8 cellular contexts compared by ENCODE assay signal in genomic region chr16:89873822-89874689, GRCh38. TPM values are rescaled to one million over a fixed set of nuclear protein-coding genes. Genes with fewer than 3 reads are reported as not detected.
DNase-seq lines count a peak whose midpoint lies in the region; ATAC-seq and TF ChIP-seq lines count a peak whose summit lies in the region.

No MANE protein-coding gene starts in this region.

- intact Hi-C loops in natural killer cell (cut with micrococcal nuclease) = no loop called here

- H3K36me3 ChIP-seq in RWPE2 (ENCODE audit: low read depth) = peaks cover 32% of the 10 kb centered on the region

- H3K4me3 ChIP-seq in LNCaP clone FGC (ENCODE audit: low read depth, low read length) = peak overlapping the region; percentile 82
- peak overlapping the region; percentile 61 for H3K4me3 ChIP-seq in RWPE2 (ENCODE audit: severe bottlenecking)
- peak overlapping the region; percentile 91 for H3K4me3 ChIP-seq in fibroblast of pulmonary artery (replicated peaks; ENCODE audit: low read depth, low read length)

- ATAC-seq in RWPE2 (ENCODE audit: low read depth) (peak; percentile 69), natural killer cell (peak; percentile 79 to 93 (median 79))
- peak; percentile 91 for ATAC-seq in stimulated activated memory B cell treated with anti-CD40 and anti-IgM and Interleukin-4, amounts not matched to agents 10 μg/mL and 1 μg/mL and 100 μg/mL, for 72 hours

- peaks cover 5% of the 10 kb centered on the region for H3K4me1 ChIP-seq in RWPE2 (ENCODE audit: insufficient read depth, poor library complexity, severe bottlenecking)

- H3K4me3 Mint-ChIP-seq in natural killer cell = peak overlapping the region; percentile 90
- peak overlapping the region; percentile 85 for H3K4me3 Mint-ChIP-seq in stimulated activated memory B cell treated with anti-CD40 and anti-IgM and Interleukin-4, amounts not matched to agents 10 μg/mL and 1 μg/mL and 100 μg/mL, for 72 hours

- H3K9me3 ChIP-seq in RWPE2 (ENCODE audit: severe bottlenecking) = no peaks in the 10 kb centered on the region

- H3K36me3 Mint-ChIP-seq in natural killer cell = no peaks in the 10 kb centered on the region
- peaks cover 15% of the 10 kb centered on the region for H3K36me3 Mint-ChIP-seq in stimulated activated memory B cell treated with anti-CD40 and anti-IgM and Interleukin-4, amounts not matched to agents 10 μg/mL and 1 μg/mL and 100 μg/mL, for 72 hours

- H3K27ac Mint-ChIP-seq in natural killer cell = peak overlapping the region; percentile 92 to 99
- H3K27ac Mint-ChIP-seq in stimulated activated memory B cell treated with anti-CD40 and anti-IgM and Interleukin-4, amounts not matched to agents 10 μg/mL and 1 μg/mL and 100 μg/mL, for 72 hours = peak overlapping the region; percentile 97

- TF ChIP-seq CTCF in LNCaP clone FGC (IDR thresholded peaks at IDR 0.05; ENCODE audit: control insufficient read depth, extremely low read depth, insufficient read depth) (no peak), RWPE2 (IDR thresholded peaks at IDR 0.05; ENCODE audit: poor library complexity, severe bottlenecking) (no peak), fibroblast of pulmonary artery (IDR thresholded peaks at IDR 0.05; ENCODE audit: low read length, missing control alignments) (no peak), natural killer cell (IDR thresholded peaks at IDR 0.05) (no peak)

- no peaks in the 10 kb centered on the region for H3K9me3 Mint-ChIP-seq in natural killer cell
- no peaks in the 10 kb centered on the region for H3K9me3 Mint-ChIP-seq in stimulated activated memory B cell treated with anti-CD40 and anti-IgM and Interleukin-4, amounts not matched to agents 10 μg/mL and 1 μg/mL and 100 μg/mL, for 72 hours

- peak overlapping the region; percentile 93 for H3K27ac ChIP-seq in RWPE2 (ENCODE audit: poor library complexity, severe bottlenecking)

- H3K27me3 Mint-ChIP-seq in natural killer cell (ENCODE audit: low read depth in 2 of 2) = no peaks in the 10 kb centered on the region
- H3K27me3 Mint-ChIP-seq in stimulated activated memory B cell treated with anti-CD40 and anti-IgM and Interleukin-4, amounts not matched to agents 10 μg/mL and 1 μg/mL and 100 μg/mL, for 72 hours = no peaks in the 10 kb centered on the region

- no peaks in the 10 kb centered on the region for H3K27me3 ChIP-seq in RWPE2 (ENCODE audit: insufficient read depth, poor library complexity, severe bottlenecking)

- H3K4me1 Mint-ChIP-seq in natural killer cell = peaks cover 16 to 18% of the 10 kb centered on the region in 2 donors
- H3K4me1 Mint-ChIP-seq in stimulated activated memory B cell treated with anti-CD40 and anti-IgM and Interleukin-4, amounts not matched to agents 10 μg/mL and 1 μg/mL and 100 μg/mL, for 72 hours = peaks cover 19% of the 10 kb centered on the region

- DNase-seq in DMS53 (lab: John Stamatoyannopoulos, UW) (peak; percentile 93), GOT3 (lab: John Stamatoyannopoulos, UW) (peak; percentile 97), LNCaP clone FGC (ENCODE audit: low read depth) (peak; percentile 54), RWPE2 (ENCODE audit: low spot score) (peak; percentile 91), fibroblast of pulmonary artery (ENCODE audit: low read depth) (peak; percentile 98), natural killer cell (peak; percentile 97)
- DNase-seq in activated effector memory CD4-positive, alpha-beta T cell treated with Interleukin-2 at 50 U/mL for 16 hours = peak; percentile 93

RNA-seq across cellular contexts. Expression of gene TCF25, which starts 0.7 kb away (rescaled TPM):
- total RNA-seq in natural killer cell = 100 to 1,000 TPM; 509 to 682 (median 567) TPM

RNA-seq across cellular contexts. Expression of gene MC1R, which starts 44.6 kb away (rescaled TPM):
- total RNA-seq in natural killer cell = 10 to 100 TPM; 12.3 to 22.2 (median 13.7) TPM

RNA-seq across cellular contexts. Expression of gene SPIRE2, which starts 45.8 kb away (rescaled TPM):
- total RNA-seq in natural killer cell = 1 to 10 TPM; 4.5 to 8.7 (median 6.5) TPM

RNA-seq across cellular contexts. Expression of gene TUBB3, which starts 49.1 kb away (rescaled TPM):
- 1 to 10 TPM; 1.1 to 1.3 (median 1.2) TPM for total RNA-seq in natural killer cell

RNA-seq across cellular contexts. Expression of gene FANCA, which starts 57.6 kb away (rescaled TPM):
- 10 to 100 TPM; 43.3 to 45.4 (median 45.1) TPM for total RNA-seq in natural killer cell

Comparison
In these comparisons a context has a peak if more than half of its experiments do, and no peak if none do; other contexts are left out.
1. Peak in every context shown above with its lines: DNase-seq, ATAC-seq, H3K4me3 ChIP-seq and H3K27ac ChIP-seq.